ENCODE assay signal across 12 cellular contexts in genomic region chr20:5719861-5720401, GRCh38. TPM values are rescaled to one million over a fixed set of nuclear protein-coding genes. Genes with fewer than 3 reads are reported as not detected.
DNase-seq lines count a peak whose midpoint lies in the region; TF ChIP-seq lines count a peak whose summit lies in the region.
"Had no signal": no experiment of that assay in that cellular context is flagged by ENCODE, and none has a peak within 500 bp of the region (broad histone marks: within the 10 kb centered on the region; RNA-seq: fewer than 3 reads in every experiment).

No MANE protein-coding gene starts in this region.

- 48 to 64% (median 53%) methylated on average over 6 of the region's 6 CpGs for WGBS in adrenal gland, 4 donors
- 49% methylated on average over 5 of the region's 6 CpGs for WGBS in mesenchymal stem cell

- H3K36me3 ChIP-seq in adrenal gland (replicated peaks in 1 of 2) = no peaks in the 10 kb centered on the region
- no peaks in the 10 kb centered on the region for H3K36me3 ChIP-seq in mesenchymal stem cell (ENCODE audit: control insufficient read depth in 1 of 2, insufficient read depth in 2 of 2, low read depth in 1 of 2, low read length in 2 of 2)

- no peaks in the 10 kb centered on the region for H3K79me1 ChIP-seq in mesenchymal stem cell (replicated peaks; ENCODE audit: low read length, poor library complexity, severe bottlenecking)

- peaks cover 10% of the 10 kb centered on the region for H3K9me3 Mint-ChIP-seq in activated CD4-positive, alpha-beta T cell treated with anti-CD3 and anti-CD28 coated beads, Interleukin-2, amount 10 ng/mL, durations not matched to agents 24 days and 14 days

- no peak overlapping the region for H3K4me3 Mint-ChIP-seq in activated CD4-positive, alpha-beta T cell treated with anti-CD3 and anti-CD28 coated beads, Interleukin-2, amount 10 ng/mL, durations not matched to agents 24 days and 14 days
- H3K4me3 Mint-ChIP-seq: activated T-helper 1 cell treated with anti-CD3 and anti-CD28 coated beads, Interleukin-12 subunit alpha, Interleukin-12 subunit beta, Interleukin-2, Interleukin-4 antibody, amounts not matched to agents 30 ng/mL and 10 ng/mL and 1 ng/mL, durations not matched to agents 14 hours and 24 hours and 36 hours; T-cell had no signal

- DNase-seq in activated CD4-positive, alpha-beta T cell treated with anti-CD3 and anti-CD28 coated beads for 48 hours = peak; percentile 7
- no peak for DNase-seq in activated CD4-positive, alpha-beta T cell treated with anti-CD3 and anti-CD28 coated beads, Interleukin-2, amount 10 ng/mL, durations not matched to agents 24 days and 14 days
- DNase-seq in NCI-H2029 (lab: John Stamatoyannopoulos, UW) (peak; percentile 77), adrenal gland (peak in 6 of 7 donors; percentile 29 to 59 (median 34)), mesenchymal stem cell (peak; percentile 33), GF-D8 (lab: John Stamatoyannopoulos, UW) (no peak), COR-L47 (lab: John Stamatoyannopoulos, UW) (no peak), T-helper 1 cell (no peak)
- DNase-seq: effector CD4-positive, alpha-beta T cell; NCI-H2171; T-cell had no signal

- TF ChIP-seq POLR2A in adrenal gland (IDR thresholded peaks at IDR 0.05) = no peak

- no peak overlapping the region for H3K9ac ChIP-seq in mesenchymal stem cell (ENCODE audit: low read length)

- H3K14ac ChIP-seq in mesenchymal stem cell (ENCODE audit: low read length in 2 of 2) = peak overlapping the region in 1 of 2 experiments; percentile 21

- no peaks in the 10 kb centered on the region for H3K27me3 Mint-ChIP-seq in activated CD4-positive, alpha-beta T cell treated with anti-CD3 and anti-CD28 coated beads, Interleukin-2, amount 10 ng/mL, durations not matched to agents 24 days and 14 days
- H3K27me3 Mint-ChIP-seq: T-cell had no signal

- no peak overlapping the region for H3K4me2 ChIP-seq in mesenchymal stem cell (ENCODE audit: low read length, poor library complexity, severe bottlenecking)

- no peak overlapping the region for H2BK15ac ChIP-seq in mesenchymal stem cell (ENCODE audit: low read depth, poor library complexity, severe bottlenecking)

- H2BK5ac ChIP-seq in mesenchymal stem cell (ENCODE audit: low read depth, low read length, poor library complexity, severe bottlenecking) = no peak overlapping the region

- TF ChIP-seq CTCF in adrenal gland (IDR thresholded peaks at IDR 0.05) = no peak

- H4K8ac ChIP-seq in mesenchymal stem cell (ENCODE audit: low read length) = no peak overlapping the region

- H3K27ac ChIP-seq in adrenal gland (no peak overlapping the region), mesenchymal stem cell (ENCODE audit: low read length, poor library complexity, severe bottlenecking) (no peak overlapping the region)

- H3K4me1 ChIP-seq in adrenal gland (replicated peaks in 1 of 2) (peaks cover 12 to 19% of the 10 kb centered on the region in 2 donors), mesenchymal stem cell (ENCODE audit: control insufficient read depth, insufficient read depth, low read depth, low read length) (peaks cover 2% of the 10 kb centered on the region)

- no peak overlapping the region for H2AFZ ChIP-seq in mesenchymal stem cell (ENCODE audit: low read depth, low read length)

- peaks cover 7% of the 10 kb centered on the region for H3K4me1 Mint-ChIP-seq in activated CD4-positive, alpha-beta T cell treated with anti-CD3 and anti-CD28 coated beads, Interleukin-2, amount 10 ng/mL, durations not matched to agents 24 days and 14 days

- H4K91ac ChIP-seq in mesenchymal stem cell (ENCODE audit: low read length) = no peak overlapping the region

- H3K18ac ChIP-seq in mesenchymal stem cell (ENCODE audit: low read depth in 1 of 2, low read length in 2 of 2) = peak overlapping the region in 1 of 2 experiments; percentile 37

- H3K9me3 ChIP-seq in adrenal gland (replicated peaks in 1 of 3) = no peaks in the 10 kb centered on the region
- H3K9me3 ChIP-seq in mesenchymal stem cell (ENCODE audit: control insufficient read depth, low read length) = peaks cover 8% of the 10 kb centered on the region

- H3K27ac Mint-ChIP-seq in activated CD4-positive, alpha-beta T cell treated with anti-CD3 and anti-CD28 coated beads, Interleukin-2, amount 10 ng/mL, durations not matched to agents 24 days and 14 days = no peak overlapping the region
- H3K27ac Mint-ChIP-seq: activated T-helper 1 cell treated with anti-CD3 and anti-CD28 coated beads, Interleukin-12 subunit alpha, Interleukin-12 subunit beta, Interleukin-2, Interleukin-4 antibody, amounts not matched to agents 30 ng/mL and 10 ng/mL and 1 ng/mL, durations not matched to agents 14 hours and 24 hours and 36 hours had no signal

- H3K36me3 Mint-ChIP-seq in activated CD4-positive, alpha-beta T cell treated with anti-CD3 and anti-CD28 coated beads, Interleukin-2, amount 10 ng/mL, durations not matched to agents 24 days and 14 days (ENCODE audit: low read depth) = no peaks in the 10 kb centered on the region
- H3K36me3 Mint-ChIP-seq: T-cell had no signal

- H3K4me3 ChIP-seq in adrenal gland (no peak overlapping the region), mesenchymal stem cell (ENCODE audit: insufficient read depth in 1 of 2, low read depth in 1 of 2, low read length in 2 of 2) (no peak overlapping the region)

- no peaks in the 10 kb centered on the region for H3K27me3 ChIP-seq in adrenal gland
- peaks cover 0 to 3% of the 10 kb centered on the region in 2 experiments for H3K27me3 ChIP-seq in mesenchymal stem cell (ENCODE audit: control insufficient read depth in 1 of 2, insufficient read depth in 1 of 2, low read length in 2 of 2)

- no peak overlapping the region for H3K4ac ChIP-seq in mesenchymal stem cell (ENCODE audit: low read depth in 1 of 2, low read length in 2 of 2)

- no peak overlapping the region for H2BK120ac ChIP-seq in mesenchymal stem cell (ENCODE audit: low read depth, low read length)

- intact Hi-C loops in activated CD4-positive, alpha-beta T cell treated with anti-CD3 and anti-CD28 coated beads, Interleukin-2, amount 10 ng/mL, durations not matched to agents 24 days and 14 days (cut with micrococcal nuclease) = no loop called here
- intact Hi-C loops in adrenal gland (cut with DNase I) = loop anchor here in 1 of 2 donors (10.0 kb wide), 1 partner anchor 65 kb away; no protein-coding TSS in a partner anchor

- no peak overlapping the region for H3K23ac ChIP-seq in mesenchymal stem cell (ENCODE audit: low read length in 2 of 2)

- H2AK5ac ChIP-seq in mesenchymal stem cell (ENCODE audit: low read length, severe bottlenecking) = no peak overlapping the region

- no peak overlapping the region for H2BK12ac ChIP-seq in mesenchymal stem cell (ENCODE audit: low read length in 2 of 2)

RNA-seq across cellular contexts. Expression of gene SHLD1, which starts 30.3 kb away (rescaled TPM):
- 8.6 and 10.7 TPM in 2 replicates for total RNA-seq in activated CD4-positive, alpha-beta T cell treated with anti-CD3 and anti-CD28 coated beads, Interleukin-2, amount 10 ng/mL, durations not matched to agents 24 days and 14 days
- total RNA-seq in adrenal gland = 10 to 100 TPM in 6 of 8 donors, 1 to 10 TPM in 2; 3.6 to 18.0 (median 11.8) TPM
- 10 to 100 TPM; 11.1 to 14.0 (median 13.9) TPM for polyA plus RNA-seq in adrenal gland
- polyA plus RNA-seq in mesenchymal stem cell (2013, experiment 1 of 2) = 5.1 TPM
- 5.0 TPM for polyA plus RNA-seq in mesenchymal stem cell (2013, experiment 2 of 2)

Comparison
In these comparisons a context has a peak if more than half of its experiments do, and no peak if none do; other contexts are left out.
1. DNase-seq: peak in activated CD4-positive, alpha-beta T cell treated with anti-CD3 and anti-CD28 coated beads for 48 hours (single experiment), NCI-H2029 (single experiment), adrenal gland (6 of 7) and mesenchymal stem cell (single experiment); none in activated CD4-positive, alpha-beta T cell treated with anti-CD3 and anti-CD28 coated beads, Interleukin-2, amount 10 ng/mL, durations not matched to agents 24 days and 14 days (single experiment), GF-D8 (single experiment), COR-L47 (single experiment) and T-helper 1 cell (0 of 5).